17 cellular contexts compared by ENCODE assay signal in genomic region chr21:45831991-45832740, GRCh38.
DNase-seq lines count a peak whose midpoint lies in the region; ATAC-seq and TF ChIP-seq lines count a peak whose summit lies in the region.
"Had no signal": no experiment of that assay in that cellular context is flagged by ENCODE, and none has a peak within 500 bp of the region (broad histone marks: within the 10 kb centered on the region; RNA-seq: fewer than 3 reads in every experiment).

No MANE protein-coding gene starts in this region.

- H3K27me3 Mint-ChIP-seq in effector memory CD8-positive, alpha-beta T cell = peaks cover 6 to 35% of the 10 kb centered on the region in 2 donors
- H3K27me3 Mint-ChIP-seq: activated CD4-positive, alpha-beta memory T cell treated with anti-CD3 and anti-CD28 coated beads, Interleukin-2, amount 10 ng/mL, durations not matched to agents 7 days and 5 days; memory B cell had no signal

- H3K9me3 Mint-ChIP-seq in effector memory CD8-positive, alpha-beta T cell = no peaks in the 10 kb centered on the region
- H3K9me3 Mint-ChIP-seq in activated naive CD4-positive, alpha-beta T cell treated with anti-CD3 and anti-CD28 coated beads, Interleukin-2, amount 50 U/mL, for 72 hours = no peaks in the 10 kb centered on the region
- H3K9me3 Mint-ChIP-seq: immature natural killer cell had no signal

- POLR2A ChIA-PET in OCI-LY7 (lab: Charles Lee) = interaction anchor here (0.7 kb wide), 1 partner anchor 610 kb away, joined by 3 read pairs; no protein-coding TSS in a partner anchor

- CTCF ChIA-PET in OCI-LY7 (lab: Charles Lee; ENCODE audit: unreplicated experiment) = no interaction called here

- peaks cover 7 to 8% of the 10 kb centered on the region in 2 donors for H3K4me1 Mint-ChIP-seq in effector memory CD8-positive, alpha-beta T cell (ENCODE audit: low read depth in 2 of 2)
- H3K4me1 Mint-ChIP-seq: immature natural killer cell had no signal

- no peaks in the 10 kb centered on the region for H3K79me2 ChIP-seq in OCI-LY7 (ENCODE audit: insufficient read depth, low read depth, low read length)

- no TSS peak for BruUV-seq in OCI-LY7 (replicated peaks; lab: Mats Ljungman, UMichigan)

- H3K4me3 Mint-ChIP-seq in effector memory CD8-positive, alpha-beta T cell = no peak overlapping the region
- H3K4me3 Mint-ChIP-seq: activated CD4-positive, alpha-beta memory T cell treated with anti-CD3 and anti-CD28 coated beads, Interleukin-2, amount 10 ng/mL, durations not matched to agents 7 days and 5 days; immature natural killer cell; memory B cell had no signal

- DNase-seq in ELR (ENCODE audit: low read depth) = peak; percentile 14
- peak; percentile 35 for DNase-seq in RPMI7951 (ENCODE audit: low read depth)
- peak; percentile 88 for DNase-seq in fibroblast of mammary gland (ENCODE audit: low read depth)
- DNase-seq in skeletal muscle cell (ENCODE audit: low read depth) = peak; percentile 86
- DNase-seq in effector memory CD8-positive, alpha-beta T cell = no peak
- DNase-seq in OCI-LY7 (ENCODE audit: low spot score) = no peak
- DNase-seq in activated naive CD4-positive, alpha-beta T cell treated with anti-CD3 and anti-CD28 coated beads, Interleukin-2, amount 50 U/mL, for 72 hours (ENCODE audit: low spot score in 2 of 2) = no peak
- DNase-seq: AML-193, amygdala, Calu3, immature natural killer cell, MM.1S, PC-9 had no signal

- H4K20me1 ChIP-seq in OCI-LY7 (ENCODE audit: insufficient read depth, low read length) = no peaks in the 10 kb centered on the region

- H3K27ac ChIP-seq in OCI-LY7 (ENCODE audit: low read depth, low read length, poor library complexity, severe bottlenecking) = no peak overlapping the region
- H3K27ac ChIP-seq: PC-9, VCaP had no signal

- H3K4me1 ChIP-seq in OCI-LY7 (ENCODE audit: insufficient read depth, low read length, poor library complexity, severe bottlenecking) = no peaks in the 10 kb centered on the region

- H2AFZ ChIP-seq in OCI-LY7 (ENCODE audit: low read length) = no peak overlapping the region
- H2AFZ ChIP-seq: PC-9 had no signal

- TF ChIP-seq CTCF in fibroblast of mammary gland (conservative IDR thresholded peaks at IDR 0.05; ENCODE audit: control insufficient read depth, insufficient read depth, low read depth, low read length) (no peak), OCI-LY7 (conservative IDR thresholded peaks at IDR 0.05; ENCODE audit: low read length) (no peak)

- H3K27ac Mint-ChIP-seq in effector memory CD8-positive, alpha-beta T cell = no peak overlapping the region
- peak overlapping the region in 1 of 2 donors; percentile 76 for H3K27ac Mint-ChIP-seq in activated naive CD4-positive, alpha-beta T cell treated with anti-CD3 and anti-CD28 coated beads, Interleukin-2, amount 50 U/mL, for 72 hours
- H3K27ac Mint-ChIP-seq: activated CD4-positive, alpha-beta memory T cell treated with anti-CD3 and anti-CD28 coated beads, Interleukin-2, amount 10 ng/mL, durations not matched to agents 7 days and 5 days; immature natural killer cell; memory B cell had no signal

- H3K4me2 ChIP-seq in OCI-LY7 (ENCODE audit: low read length) = no peak overlapping the region
- H3K4me2 ChIP-seq: PC-9 had no signal

- H3K36me3 ChIP-seq in OCI-LY7 (ENCODE audit: insufficient read depth, low read length) = no peaks in the 10 kb centered on the region

- peaks cover 3% of the 10 kb centered on the region for H3K36me3 Mint-ChIP-seq in effector memory CD8-positive, alpha-beta T cell (ENCODE audit: insufficient read depth)
- peaks cover 0 to 17% of the 10 kb centered on the region in 2 donors for H3K36me3 Mint-ChIP-seq in activated naive CD4-positive, alpha-beta T cell treated with anti-CD3 and anti-CD28 coated beads, Interleukin-2, amount 50 U/mL, for 72 hours
- H3K36me3 Mint-ChIP-seq: immature natural killer cell, memory B cell had no signal

- no peak for ATAC-seq in effector memory CD8-positive, alpha-beta T cell (replicated peaks)
- no peak for ATAC-seq in GM18873 (IDR thresholded peaks at IDR 0.05; ENCODE audit: low FRiP score, unreplicated experiment)
- no peak for ATAC-seq in activated naive CD4-positive, alpha-beta T cell treated with anti-CD3 and anti-CD28 coated beads, Interleukin-2, amount 50 U/mL, for 72 hours

- no peaks in the 10 kb centered on the region for H3K9me2 ChIP-seq in OCI-LY7 (ENCODE audit: insufficient read depth, low read length)

- no peaks in the 10 kb centered on the region for H3K9me3 ChIP-seq in OCI-LY7 (ENCODE audit: low read length)

- intact Hi-C loops in OCI-LY7 (cut with micrococcal nuclease; ENCODE audit: unreplicated experiment) = no loop called here

- H3K4me3 ChIP-seq in fibroblast of mammary gland (ENCODE audit: control insufficient read depth, low read depth, low read length) = no peak overlapping the region
- H3K4me3 ChIP-seq in skeletal muscle cell (ENCODE audit: low read depth, low read length) = no peak overlapping the region
- no peak overlapping the region for H3K4me3 ChIP-seq in OCI-LY7 (ENCODE audit: low read depth, low read length, poor library complexity, severe bottlenecking)
- H3K4me3 ChIP-seq: PC-9 had no signal

Comparison
In these comparisons a context has a peak if more than half of its experiments do, and no peak if none do; other contexts are left out.
1. DNase-seq: peak in ELR (single experiment), RPMI7951 (single experiment), fibroblast of mammary gland (single experiment) and skeletal muscle cell (single experiment); none in effector memory CD8-positive, alpha-beta T cell (0 of 3), OCI-LY7 (single experiment) and activated naive CD4-positive, alpha-beta T cell treated with anti-CD3 and anti-CD28 coated beads, Interleukin-2, amount 50 U/mL, for 72 hours (0 of 2).